In the genomic region with DNA sequence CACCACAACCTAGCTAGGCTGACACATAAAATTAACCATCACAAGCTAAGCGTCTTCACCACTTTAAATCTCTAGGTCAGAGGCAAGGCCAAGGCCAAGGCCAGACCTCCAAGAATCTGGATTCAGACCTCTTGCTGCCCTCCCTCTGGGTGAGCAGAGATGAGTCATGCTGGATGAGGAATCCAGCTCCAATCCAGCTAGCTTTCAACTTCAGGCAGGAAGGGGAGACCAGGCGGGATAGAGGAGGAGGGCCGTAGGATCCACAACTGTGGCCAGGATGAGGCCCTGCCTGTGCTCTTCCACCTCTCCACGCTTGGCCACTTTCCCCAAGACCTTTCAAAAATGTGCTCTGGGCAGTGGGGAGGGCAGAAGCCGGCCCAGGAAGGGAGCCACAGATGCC, we compare ENCODE assay signal across 12 cellular contexts. TPM values are rescaled to one million over a fixed set of nuclear protein-coding genes. Genes with fewer than 3 reads are reported as not detected.
DNase-seq lines count a peak whose midpoint lies in the region; ATAC-seq and TF ChIP-seq lines count a peak whose summit lies in the region.
"Had no signal": no experiment of that assay in that cellular context is flagged by ENCODE, and none has a peak within 500 bp of the region (broad histone marks: within the 10 kb centered on the region; RNA-seq: fewer than 3 reads in every experiment).

No MANE protein-coding gene starts in this region.

- H3K79me2 ChIP-seq in osteoblast (ENCODE audit: insufficient read depth, low read length), result no peaks in the 10 kb centered on the region

- peaks cover 10% of the 10 kb centered on the region for H3K4me1 ChIP-seq in osteoblast (ENCODE audit: insufficient read depth, low read length)

- H3K4me3 ChIP-seq in AG10803 (ENCODE audit: low read length) (no peak overlapping the region), fibroblast of the aortic adventitia (ENCODE audit: low read depth, low read length) (no peak overlapping the region), osteoblast (ENCODE audit: insufficient read depth, low read length) (no peak overlapping the region)

- H3K36me3 Mint-ChIP-seq in activated CD4-positive, alpha-beta memory T cell treated with anti-CD3 and anti-CD28 coated beads, Interleukin-2, amount 10 ng/mL, durations not matched to agents 7 days and 5 days (ENCODE audit: low read depth), result no peaks in the 10 kb centered on the region

- no peak overlapping the region for H3K27ac Mint-ChIP-seq in activated CD4-positive, alpha-beta memory T cell treated with anti-CD3 and anti-CD28 coated beads, Interleukin-2, amount 10 ng/mL, durations not matched to agents 7 days and 5 days
- H3K27ac Mint-ChIP-seq: T-helper 1 cell treated with Interleukin-12 subunit alpha and Interleukin-12 subunit beta and Interleukin-4 antibody, amounts not matched to agents 30 μg/mL and 1 μg/mL, for 36 hours had no signal

- POLR2A ChIA-PET in RWPE1 (lab: Yijun Ruan, JAX; ENCODE audit: low non-redundant PET), result no interaction called here
- POLR2A ChIA-PET in activated CD4-positive, alpha-beta memory T cell treated with anti-CD3 and anti-CD28 coated beads, Interleukin-2, amount 10 ng/mL, durations not matched to agents 7 days and 5 days (lab: Charles Lee), result no interaction called here

- no peaks in the 10 kb centered on the region for H3K36me3 ChIP-seq in osteoblast (ENCODE audit: insufficient read depth, low read length)

- H4K20me1 ChIP-seq in osteoblast (ENCODE audit: insufficient read depth, low read length), result no peaks in the 10 kb centered on the region

- H3K27me3 ChIP-seq in osteoblast (ENCODE audit: insufficient read depth, low read length), result no peaks in the 10 kb centered on the region

- no peaks in the 10 kb centered on the region for H3K4me1 Mint-ChIP-seq in activated CD4-positive, alpha-beta memory T cell treated with anti-CD3 and anti-CD28 coated beads, Interleukin-2, amount 10 ng/mL, durations not matched to agents 7 days and 5 days
- H3K4me1 Mint-ChIP-seq: central memory CD8-positive, alpha-beta T cell had no signal

- no peak for ATAC-seq in GM21529 (IDR thresholded peaks at IDR 0.05; ENCODE audit: unreplicated experiment)

- no peaks in the 10 kb centered on the region for H3K9me3 Mint-ChIP-seq in activated CD4-positive, alpha-beta memory T cell treated with anti-CD3 and anti-CD28 coated beads, Interleukin-2, amount 10 ng/mL, durations not matched to agents 7 days and 5 days
- H3K9me3 Mint-ChIP-seq: central memory CD8-positive, alpha-beta T cell; T-helper 1 cell treated with Interleukin-12 subunit alpha and Interleukin-12 subunit beta and Interleukin-4 antibody, amounts not matched to agents 30 μg/mL and 1 μg/mL, for 36 hours had no signal

- DNase-seq in AG10803 (ENCODE audit: low read depth) (peak; percentile 85), RWPE1 (ENCODE audit: low spot score) (peak; percentile 83), fibroblast of the aortic adventitia (ENCODE audit: low read depth) (peak; percentile 91), osteoblast (ENCODE audit: insufficient read length, low spot score, missing footprints) (peak; percentile 99), cortex of kidney (lab: John Stamatoyannopoulos, UW) (no peak), activated gamma-delta T cell (lab: John Stamatoyannopoulos, UW) (no peak)
- DNase-seq in activated CD4-positive, alpha-beta memory T cell treated with anti-CD3 and anti-CD28 coated beads, Interleukin-2, amount 10 ng/mL, durations not matched to agents 7 days and 5 days, result no peak
- DNase-seq: NCI-H1048; stimulated activated naive CD4-positive, alpha-beta T cell treated with Interleukin-2 at 50 U/mL for 16 hours had no signal

- TF ChIP-seq CTCF in AG10803 (conservative IDR thresholded peaks at IDR 0.05; ENCODE audit: low read length) (no peak), RWPE1 (conservative IDR thresholded peaks at IDR 0.05; ENCODE audit: low read depth) (no peak), fibroblast of the aortic adventitia (IDR thresholded peaks at IDR 0.05; ENCODE audit: insufficient read depth, low read length) (no peak), osteoblast (IDR thresholded peaks at IDR 0.05; ENCODE audit: extremely low read depth, low read depth, low read length) (no peak)

- H3K4me3 Mint-ChIP-seq in activated CD4-positive, alpha-beta memory T cell treated with anti-CD3 and anti-CD28 coated beads, Interleukin-2, amount 10 ng/mL, durations not matched to agents 7 days and 5 days, result no peak overlapping the region
- H3K4me3 Mint-ChIP-seq: central memory CD8-positive, alpha-beta T cell; T-helper 1 cell treated with Interleukin-12 subunit alpha and Interleukin-12 subunit beta and Interleukin-4 antibody, amounts not matched to agents 30 μg/mL and 1 μg/mL, for 36 hours had no signal

- no peaks in the 10 kb centered on the region for H3K27me3 Mint-ChIP-seq in activated CD4-positive, alpha-beta memory T cell treated with anti-CD3 and anti-CD28 coated beads, Interleukin-2, amount 10 ng/mL, durations not matched to agents 7 days and 5 days
- H3K27me3 Mint-ChIP-seq: central memory CD8-positive, alpha-beta T cell had no signal

- CTCF ChIA-PET in RWPE1 (lab: Yijun Ruan, JAX), result no interaction called here
- CTCF ChIA-PET in activated CD4-positive, alpha-beta memory T cell treated with anti-CD3 and anti-CD28 coated beads, Interleukin-2, amount 10 ng/mL, durations not matched to agents 7 days and 5 days (lab: Charles Lee), result no interaction called here

- peak overlapping the region; percentile 71 for H3K27ac ChIP-seq in RWPE1
- H3K27ac ChIP-seq in osteoblast (ENCODE audit: low read depth, low read length), result peak overlapping the region; percentile 59

- H3K9me3 ChIP-seq in osteoblast (ENCODE audit: low read depth, low read length), result no peaks in the 10 kb centered on the region

- H3K4me2 ChIP-seq in osteoblast (ENCODE audit: insufficient read depth, low read length), result no peak overlapping the region

- peak overlapping the region; percentile 89 for H2AFZ ChIP-seq in osteoblast (ENCODE audit: low read length)

RNA-seq across cellular contexts. Expression of gene LRRC75A, which starts 14.7 kb away (rescaled TPM):
- total RNA-seq in fibroblast of the aortic adventitia (ENCODE audit: low replicate concordance), result 3.6 and 6.1 TPM in 2 replicates
- 0.88 and 1.4 TPM in 2 replicates for total RNA-seq in osteoblast
- total RNA-seq in activated CD4-positive, alpha-beta memory T cell treated with anti-CD3 and anti-CD28 coated beads, Interleukin-2, amount 10 ng/mL, durations not matched to agents 7 days and 5 days, result 1 to 10 TPM; 1.2 to 1.8 TPM

Comparison
In these comparisons a context has a peak if more than half of its experiments do, and no peak if none do; other contexts are left out.
1. DNase-seq: peak in AG10803 (single experiment), RWPE1 (single experiment), fibroblast of the aortic adventitia (single experiment) and osteoblast (single experiment); none in cortex of kidney (single experiment), activated gamma-delta T cell (single experiment) and activated CD4-positive, alpha-beta memory T cell treated with anti-CD3 and anti-CD28 coated beads, Interleukin-2, amount 10 ng/mL, durations not matched to agents 7 days and 5 days (single experiment).